In genomic region chr15:96341465-96342142, GRCh38 we compare ENCODE assay signal across 10 cellular contexts. TPM values are rescaled to one million over a fixed set of nuclear protein-coding genes. Genes with fewer than 3 reads are reported as not detected.
DNase-seq lines count a peak whose midpoint lies in the region; ATAC-seq, FAIRE-seq and TF ChIP-seq lines count a peak whose summit lies in the region.
"Had no signal": no experiment of that assay in that cellular context is flagged by ENCODE, and none has a peak within 500 bp of the region (broad histone marks: within the 10 kb centered on the region; RNA-seq: fewer than 3 reads in every experiment).

No MANE protein-coding gene starts in this region.

- H3K9me3 ChIP-seq in Peyer's patch (no peaks in the 10 kb centered on the region), endothelial cell of umbilical vein (replicated peaks; ENCODE audit: control insufficient read depth, insufficient read depth, low read length) (no peaks in the 10 kb centered on the region), mesodermal cell (ENCODE audit: control insufficient read depth, low read length) (no peaks in the 10 kb centered on the region), thoracic aorta (no peaks in the 10 kb centered on the region)

- DNase-seq in Peyer's patch (peak in 1 of 3 donors; percentile 42), endothelial cell of umbilical vein (ENCODE audit: low read depth, low spot score) (peak; percentile 50), thoracic aorta (ENCODE audit: low spot score) (no peak), MV-4-11 (lab: John Stamatoyannopoulos, UW) (no peak)
- DNase-seq in stimulated activated CD4-positive, alpha-beta T cell treated with anti-CD3 and anti-CD28 coated beads, Interleukin-4, amount 100 ng/mL, for 24 hours, result no peak
- DNase-seq: stimulated activated CD4-positive, alpha-beta T cell treated with anti-CD3 and anti-CD28 coated beads, Interleukin-4, amount 100 ng/mL, for 1 hour had no signal

- dilution Hi-C loops in endothelial cell of umbilical vein (cut with MboI; ENCODE audit: extremely low pct_ligation_motif_present, low sequenced_read_pairs), result loop anchor here (25.0 kb wide), 1 partner anchor 1029 kb away; no protein-coding TSS in a partner anchor

- H3K4me1 ChIP-seq in Peyer's patch (peaks cover 0 to 40% (median 0%) of the 10 kb centered on the region in 4 donors), endothelial cell of umbilical vein (ENCODE audit: control insufficient read depth, extremely low read depth, insufficient read depth, low read length) (peaks cover 44% of the 10 kb centered on the region), mesodermal cell (ENCODE audit: control insufficient read depth, insufficient read depth, low read length, poor library complexity, severe bottlenecking) (peaks cover 52% of the 10 kb centered on the region), thoracic aorta (ENCODE audit: control insufficient read depth in 1 of 2, low read depth in 2 of 2) (peaks cover 0 to 39% of the 10 kb centered on the region in 2 donors)

- POLR2A ChIA-PET in endothelial cell of umbilical vein (lab: Charles Lee), result interaction anchor here (0.6 to 1.6 kb wide), 5 partner anchors 8 to 1062 kb away, joined by 3 to 10 read pairs (median 6); partner anchors contain the start of gene NR2F2

- no peak overlapping the region for H2AFZ ChIP-seq in endothelial cell of umbilical vein (ENCODE audit: low read depth, low read length)

- no peak for TF ChIP-seq CTCF in Peyer's patch (IDR thresholded peaks at IDR 0.05)
- no peak for TF ChIP-seq CTCF in endothelial cell of umbilical vein (IDR thresholded peaks at IDR 0.05; ENCODE audit: extremely low read depth in 1 of 2, insufficient read depth in 1 of 2, low read depth in 1 of 2, low read length in 2 of 2)
- TF ChIP-seq CTCF in thoracic aorta (IDR thresholded peaks at IDR 0.05), result no peak

- H3K27me3 ChIP-seq in Peyer's patch, result no peaks in the 10 kb centered on the region
- no peaks in the 10 kb centered on the region for H3K27me3 ChIP-seq in endothelial cell of umbilical vein (ENCODE audit: control insufficient read depth in 2 of 2, insufficient read depth in 2 of 2, low read length in 2 of 2)
- no peaks in the 10 kb centered on the region for H3K27me3 ChIP-seq in thoracic aorta (replicated peaks; ENCODE audit: insufficient read depth)

- peaks cover 100% of the 10 kb centered on the region for H3K79me2 ChIP-seq in endothelial cell of umbilical vein (ENCODE audit: control insufficient read depth, insufficient read depth, low read length)

- TF ChIP-seq POLR2A in Peyer's patch (IDR thresholded peaks at IDR 0.05), result no peak
- TF ChIP-seq POLR2A in endothelial cell of umbilical vein (IDR thresholded peaks at IDR 0.05; ENCODE audit: low read depth, low read length), result peak; percentile 64

- CTCF ChIA-PET in endothelial cell of umbilical vein (lab: Charles Lee), result interaction anchor here (1.7 to 4.3 kb wide), 3 partner anchors 12 to 1082 kb away, joined by 5 to 37 read pairs (median 22); partner anchors contain the start of gene NR2F2

- H3K27ac ChIP-seq in Peyer's patch (peak overlapping the region; percentile 62 to 95 (median 78)), endothelial cell of umbilical vein (ENCODE audit: insufficient read depth, low read depth, low read length) (peak overlapping the region; percentile 87), mesodermal cell (ENCODE audit: low read depth, low read length, severe bottlenecking) (peak overlapping the region; percentile 59), thoracic aorta (peak overlapping the region; percentile 65 to 95)

- H3K36me3 ChIP-seq in Peyer's patch (no peaks in the 10 kb centered on the region), endothelial cell of umbilical vein (ENCODE audit: control insufficient read depth in 2 of 2, extremely low read depth in 1 of 2, insufficient read depth in 2 of 2, low read length in 2 of 2) (peaks cover 11 to 19% of the 10 kb centered on the region in 2 experiments), mesodermal cell (ENCODE audit: control insufficient read depth, insufficient read depth, low read length) (no peaks in the 10 kb centered on the region), thoracic aorta (no peaks in the 10 kb centered on the region)

- WGBS in mesodermal cell (ENCODE audit: insufficient coverage in 2 of 2), 2 experiments, result 2 to 9% methylated on average over 21 to 27 of the region's 37 CpGs

- intact Hi-C loops in endothelial cell of umbilical vein (cut with micrococcal nuclease), result loop anchor here (1.0 to 5.0 kb wide), 2 partner anchors 7 to 1929 kb away; no protein-coding TSS in a partner anchor

- no peaks in the 10 kb centered on the region for H3K9me1 ChIP-seq in endothelial cell of umbilical vein (replicated peaks; ENCODE audit: control insufficient read depth, extremely low read depth, insufficient read depth, low read length)

- H3K9ac ChIP-seq in endothelial cell of umbilical vein (replicated peaks; ENCODE audit: extremely low read depth, insufficient read depth, low read length), result peak overlapping the region; percentile 83

- H3K4me2 ChIP-seq in endothelial cell of umbilical vein (ENCODE audit: insufficient read depth, low read length), result peak overlapping the region; percentile 94

- H4K20me1 ChIP-seq in endothelial cell of umbilical vein (replicated peaks; ENCODE audit: control insufficient read depth, extremely low read depth, insufficient read depth, low read length), result peaks cover 2% of the 10 kb centered on the region

- H3K4me3 ChIP-seq in Peyer's patch (peak overlapping the region in 3 of 4 donors; percentile 44 to 85 (median 63)), endothelial cell of umbilical vein (replicated peaks in 1 of 3; ENCODE audit: insufficient read depth in 1 of 3, low read depth in 1 of 3, low read length in 3 of 3) (peak overlapping the region; percentile 56 to 99 (median 74)), mesodermal cell (ENCODE audit: extremely low read depth, insufficient read depth, low read length, poor library complexity, severe bottlenecking) (peak overlapping the region; percentile 55), thoracic aorta (peak overlapping the region; percentile 74)

- no TSS peak for BruUV-seq in endothelial cell of umbilical vein (replicated peaks; lab: Mats Ljungman, UMichigan)

- FAIRE-seq in endothelial cell of umbilical vein (lab: Jason Lieb, UNC), result no peak

- ATAC-seq in thoracic aorta (ENCODE audit: insufficient number of reproducible peaks, low FRiP score, low read depth) (no peak), HG03196 (IDR thresholded peaks at IDR 0.05; ENCODE audit: unreplicated experiment) (no peak), HG03095 (IDR thresholded peaks at IDR 0.05; ENCODE audit: unreplicated experiment) (no peak)

TF ChIP-seq in endothelial cell of umbilical vein, 7 proteins besides CTCF, POLR2A, EP300 and RAD21:
- TF ChIP-seq POLR2AphosphoS5 (IDR thresholded peaks at IDR 0.05; ENCODE audit: insufficient read depth, low read depth, low read length) (peak; percentile 23), MAX (IDR thresholded peaks at IDR 0.05; ENCODE audit: insufficient read depth, insufficient read length) (no peak)

RNA-seq across cellular contexts. Expression of gene NR2F2, which starts 11.1 kb away (rescaled TPM):
- total RNA-seq in Peyer's patch (10 to 100 TPM in 3 of 4 donors, 1 to 10 TPM in 1; 7.9 to 20.9 (median 15.3) TPM), endothelial cell of umbilical vein (153 and 182 TPM in 2 replicates), thoracic aorta (10 to 100 TPM; 31.8 to 49.8 TPM)
- polyA plus RNA-seq in endothelial cell of umbilical vein, result 105 and 120 TPM in 2 replicates
- polyA plus RNA-seq in endothelial cell of umbilical vein (2011; cell fraction: cytosol; rRNA removed), result 108 and 112 TPM in 2 replicates
- 115 and 122 TPM in 2 replicates for polyA plus RNA-seq in endothelial cell of umbilical vein (2011; cell fraction: nucleus; rRNA removed)
- 242 and 247 TPM in 2 replicates for polyA plus RNA-seq in endothelial cell of umbilical vein (2012)
- polyA minus RNA-seq in endothelial cell of umbilical vein, result 77.0 and 94.2 TPM in 2 replicates
- polyA minus RNA-seq in endothelial cell of umbilical vein (2011; cell fraction: cytosol; rRNA and poly(A)+ RNA removed), result 23.5 TPM
- polyA minus RNA-seq in endothelial cell of umbilical vein (2011; cell fraction: nucleus; rRNA and poly(A)+ RNA removed), result 98.6 and 113 TPM in 2 replicates
- polyA plus RNA-seq in mesodermal cell (2013, experiment 1 of 2), result 8.3 TPM
- 6.9 TPM for polyA plus RNA-seq in mesodermal cell (2013, experiment 2 of 2)
- total RNA-seq: T-helper 1 cell treated with Interleukin-12 subunit alpha and Interleukin-12 subunit beta and Interleukin-4 antibody, amounts not matched to agents 30 ng/mL and 1 ng/mL, for 36 hours had no signal
